ENCODE assay signal across 13 cellular contexts in genomic region chr9:89529243-89530030, GRCh38. TPM values are rescaled to one million over a fixed set of nuclear protein-coding genes. Genes with fewer than 3 reads are reported as not detected.
DNase-seq lines count a peak whose midpoint lies in the region; ATAC-seq, FAIRE-seq and TF ChIP-seq lines count a peak whose summit lies in the region.
"Had no signal": no experiment of that assay in that cellular context is flagged by ENCODE, and none has a peak within 500 bp of the region (broad histone marks: within the 10 kb centered on the region; RNA-seq: fewer than 3 reads in every experiment).

No MANE protein-coding gene starts in this region.

- no peaks in the 10 kb centered on the region for H3K9me3 Mint-ChIP-seq in activated naive CD8-positive, alpha-beta T cell (ENCODE audit: low read depth)
- H3K9me3 Mint-ChIP-seq in naive thymus-derived CD8-positive, alpha-beta T cell: peaks cover 0 to 7% (median 2%) of the 10 kb centered on the region in 9 donors

- peak overlapping the region; percentile 12; the same call in 1 of the 2 replicates for H2AFZ ChIP-seq in DND-41 (ENCODE audit: low read depth, low read length)
- H2AFZ ChIP-seq: GM23248 had no signal

- POLR2A ChIA-PET in naive thymus-derived CD8-positive, alpha-beta T cell (lab: Charles Lee): interaction anchor here (1.0 to 8.3 kb wide), 16 partner anchors 10 to 211 kb away, joined by 3 to 63 read pairs (median 6); partner anchors contain the start of gene SECISBP2

- no peaks in the 10 kb centered on the region for H3K79me2 ChIP-seq in DND-41 (ENCODE audit: insufficient read depth, low read length)

- H4K20me1 ChIP-seq in DND-41 (ENCODE audit: insufficient read depth, low read length): no peaks in the 10 kb centered on the region

- H3K9me3 ChIP-seq in DND-41 (ENCODE audit: insufficient read depth, low read length, severe bottlenecking) (no peaks in the 10 kb centered on the region), vagina (no peaks in the 10 kb centered on the region)
- H3K9me3 ChIP-seq: Caco-2 had no signal

- H3K27ac ChIP-seq in DND-41 (ENCODE audit: low read length) (peak overlapping the region; percentile 96), vagina (no peak overlapping the region)
- H3K27ac ChIP-seq: GM23248 had no signal

- no peaks in the 10 kb centered on the region for H3K36me3 ChIP-seq in DND-41 (ENCODE audit: insufficient read depth, low read length)
- no peaks in the 10 kb centered on the region for H3K36me3 ChIP-seq in vagina

- peak overlapping the region; percentile 22 for H3K4me2 ChIP-seq in DND-41 (ENCODE audit: insufficient read depth, low read length)

- DNase-seq in DND-41 (peak; percentile 76), NCI-H226 (peak; percentile 38), vagina (ENCODE audit: extremely low spot score in 2 of 2) (no peak), GM19239 (ENCODE audit: insufficient read length, low spot score) (no peak), DMS53 treated with DMSO at 0.1 percent for 48 hours (lab: John Stamatoyannopoulos, UW; ENCODE audit: unreplicated experiment) (no peak)
- peak in 4 of 10 donors; percentile 32 to 65 (median 53) for DNase-seq in naive thymus-derived CD8-positive, alpha-beta T cell
- DNase-seq: erythroblast; GM23248; NCI-H1930; stimulated activated CD4-positive, alpha-beta T cell treated with anti-CD3 and anti-CD28 coated beads, Interleukin-4, amount 100 ng/mL, for 1 hour had no signal

- H3K4me3 Mint-ChIP-seq in activated naive CD8-positive, alpha-beta T cell: peak overlapping the region; percentile 60
- H3K4me3 Mint-ChIP-seq in naive thymus-derived CD8-positive, alpha-beta T cell: peak overlapping the region; percentile 31 to 87 (median 64)

- no peak overlapping the region for H3K4me3 ChIP-seq in DND-41 (ENCODE audit: low read depth in 1 of 2, low read length in 2 of 2)
- H3K4me3 ChIP-seq in vagina: no peak overlapping the region
- H3K4me3 ChIP-seq: GM23248 had no signal

- no peak for FAIRE-seq in GM19239 (lab: Jason Lieb, UNC)

- no peak for TF ChIP-seq POLR2A in vagina (IDR thresholded peaks at IDR 0.05)

- intact Hi-C loops in vagina (cut with DNase I): no loop called here

- no peaks in the 10 kb centered on the region for H3K36me3 Mint-ChIP-seq in activated naive CD8-positive, alpha-beta T cell
- peaks cover 0 to 5% (median 2%) of the 10 kb centered on the region in 3 donors for H3K36me3 Mint-ChIP-seq in naive thymus-derived CD8-positive, alpha-beta T cell

- H3K4me1 ChIP-seq in DND-41 (ENCODE audit: insufficient read depth, low read length): peaks cover 73% of the 10 kb centered on the region
- H3K4me1 ChIP-seq in vagina: peaks cover 16% of the 10 kb centered on the region

- TF ChIP-seq CTCF in DND-41 (IDR thresholded peaks at IDR 0.05; ENCODE audit: borderline replicate concordance, extremely low read depth, low read length, poor library complexity, severe bottlenecking) (no peak), vagina (IDR thresholded peaks at IDR 0.05) (no peak)

- peak overlapping the region; percentile 85 for H3K27ac Mint-ChIP-seq in activated naive CD8-positive, alpha-beta T cell
- peak overlapping the region; percentile 81 to 97 (median 95) for H3K27ac Mint-ChIP-seq in naive thymus-derived CD8-positive, alpha-beta T cell

- peaks cover 98% of the 10 kb centered on the region for H3K4me1 Mint-ChIP-seq in activated naive CD8-positive, alpha-beta T cell (ENCODE audit: low read depth)
- peaks cover 67 to 100% (median 99%) of the 10 kb centered on the region in 4 donors for H3K4me1 Mint-ChIP-seq in naive thymus-derived CD8-positive, alpha-beta T cell

- peak; percentile 97 for ATAC-seq in DND-41 (ENCODE audit: insufficient read depth, low read depth)
- ATAC-seq in naive thymus-derived CD8-positive, alpha-beta T cell: peak; percentile 84 to 89
- ATAC-seq in GM21515 (IDR thresholded peaks at IDR 0.05; ENCODE audit: unreplicated experiment): no peak

- H3K27me3 ChIP-seq in DND-41 (ENCODE audit: insufficient read depth, low read length, poor library complexity) (no peaks in the 10 kb centered on the region), vagina (no peaks in the 10 kb centered on the region)

- H3K9ac ChIP-seq in DND-41 (ENCODE audit: low read depth, low read length): peak overlapping the region; percentile 47
- H3K9ac ChIP-seq: GM23248 had no signal

- no peaks in the 10 kb centered on the region for H3K27me3 Mint-ChIP-seq in activated naive CD8-positive, alpha-beta T cell
- no peaks in the 10 kb centered on the region for H3K27me3 Mint-ChIP-seq in naive thymus-derived CD8-positive, alpha-beta T cell

RNA-seq across cellular contexts. Expression of gene SEMA4D, which starts 31.5 kb away (rescaled TPM):
- total RNA-seq in naive thymus-derived CD8-positive, alpha-beta T cell: 100 to 1,000 TPM; 565 to 573 TPM
- 100 to 1,000 TPM; 154 to 359 (median 176) TPM for polyA plus RNA-seq in naive thymus-derived CD8-positive, alpha-beta T cell
- total RNA-seq in vagina: 39.3 TPM

Comparison
In these comparisons a context has a peak if more than half of its experiments do, and no peak if none do; other contexts are left out.
1. DNase-seq: peak in DND-41 (single experiment) and NCI-H226 (single experiment); none in vagina (0 of 2), GM19239 (single experiment) and DMS53 treated with DMSO at 0.1 percent for 48 hours (single experiment).
2. RNA of gene SEMA4D, which starts 31.5 kb away (total RNA-seq): 565 to 573 TPM in naive thymus-derived CD8-positive, alpha-beta T cell; 39.3 TPM in vagina (single experiment); every median in the first group is over 10 times any median in the second.